In genomic region chr11:9090488-9091043, GRCh38 we compare ENCODE assay signal across 9 cellular contexts. TPM values are rescaled to one million over a fixed set of nuclear protein-coding genes. Genes with fewer than 3 reads are reported as not detected.
DNase-seq lines count a peak whose midpoint lies in the region; ATAC-seq and TF ChIP-seq lines count a peak whose summit lies in the region.
"Had no signal": no experiment of that assay in that cellular context is flagged by ENCODE, and none has a peak within 500 bp of the region (broad histone marks: within the 10 kb centered on the region; RNA-seq: fewer than 3 reads in every experiment).

No MANE protein-coding gene starts in this region.

- H3K9ac ChIP-seq in SK-N-SH: no peak overlapping the region; the same call in 1 of the 2 replicates

- H3K36me3 Mint-ChIP-seq in immature natural killer cell: no peaks in the 10 kb centered on the region

- no peaks in the 10 kb centered on the region for H3K9me2 ChIP-seq in SK-N-SH

- H3K27ac ChIP-seq in SK-N-SH (ENCODE audit: low read depth in 2 of 2, low read length in 1 of 2): no peak overlapping the region
- peak overlapping the region in 3 of 5 donors; percentile 24 to 60 (median 29) for H3K27ac ChIP-seq in stomach
- H3K27ac ChIP-seq in foreskin keratinocyte: no peak overlapping the region
- no peak overlapping the region for H3K27ac ChIP-seq in RWPE1

- peaks cover 15 to 37% (median 28%) of the 10 kb centered on the region in 3 donors for H3K27me3 Mint-ChIP-seq in immature natural killer cell (ENCODE audit: low read depth in 3 of 3)

- no peak for TF ChIP-seq POLR2A in stomach (IDR thresholded peaks at IDR 0.05)

- H3K27ac Mint-ChIP-seq in immature natural killer cell: no peak overlapping the region

- intact Hi-C loops in stomach (cut with DNase I; ENCODE audit: low total_unique reads): no loop called here

- peaks cover 4 to 12% of the 10 kb centered on the region in 2 donors for H3K4me1 Mint-ChIP-seq in immature natural killer cell

- H3K27me3 ChIP-seq in SK-N-SH (ENCODE audit: insufficient read depth) (no peaks in the 10 kb centered on the region), stomach (peaks cover 0 to 28% (median 11%) of the 10 kb centered on the region in 3 donors), foreskin keratinocyte (peaks cover 36% of the 10 kb centered on the region)

- TF ChIP-seq EP300 in SK-N-SH (IDR thresholded peaks at IDR 0.05; ENCODE audit: borderline replicate concordance in 1 of 2, low read depth in 1 of 2, low read length in 1 of 2): no peak
- no peak for TF ChIP-seq EP300 in stomach (IDR thresholded peaks at IDR 0.05)

- H3K36me3 ChIP-seq in SK-N-SH (replicated peaks in 1 of 2; ENCODE audit: control insufficient read depth in 1 of 2, insufficient read depth in 2 of 2, low read length in 1 of 2) (no peaks in the 10 kb centered on the region), stomach (no peaks in the 10 kb centered on the region)

- no peaks in the 10 kb centered on the region for H3K9me3 Mint-ChIP-seq in immature natural killer cell

- ATAC-seq in SK-N-SH treated with all-trans-retinoic acid at 6 μM for 48 hours: no peak
- no peak for ATAC-seq in foreskin keratinocyte
- no peak for ATAC-seq in HG03457 (IDR thresholded peaks at IDR 0.05; ENCODE audit: unreplicated experiment)

- H2AFZ ChIP-seq in SK-N-SH (ENCODE audit: low read depth): peak overlapping the region; percentile 70; the same call in 1 of the 2 replicates

- H3K4me1 ChIP-seq in SK-N-SH (ENCODE audit: control insufficient read depth in 1 of 2, insufficient read depth in 2 of 2, low read depth in 1 of 2, low read length in 1 of 2) (peaks cover 0 to 16% of the 10 kb centered on the region in 2 experiments; a peak in 2 of 4 replicates), stomach (peaks cover 16 to 31% (median 24%) of the 10 kb centered on the region in 4 donors), foreskin keratinocyte (no peaks in the 10 kb centered on the region)

- no peak for TF ChIP-seq RAD21 in SK-N-SH (IDR thresholded peaks at IDR 0.05; ENCODE audit: low read length)

- CTCF ChIA-PET in SK-N-SH (lab: Yijun Ruan, JAX) (interaction anchor here (1.2 to 7.3 kb wide), 4 partner anchors 14 to 75 kb away, joined by 4 to 48 read pairs (median 12); no protein-coding TSS in a partner anchor), RWPE1 (lab: Yijun Ruan, JAX) (no interaction called here)

- in situ Hi-C loops in astrocyte of the cerebellum (cut with HindIII; ENCODE audit: low sequenced_read_pairs): no loop called here

- DNase-seq in SK-N-SH (peak; percentile 52), astrocyte of the cerebellum (ENCODE audit: low read depth) (no peak), immature natural killer cell (no peak), stomach (no peak), foreskin keratinocyte (no peak), RWPE1 (ENCODE audit: low spot score) (no peak)
- DNase-seq: cerebellar nuclear complex had no signal

- POLR2A ChIA-PET in SK-N-SH (lab: Yijun Ruan, JAX): no interaction called here
- POLR2A ChIA-PET in RWPE1 (lab: Yijun Ruan, JAX; ENCODE audit: low non-redundant PET): interaction anchor here (0.6 kb wide), 1 partner anchor 54 kb away, joined by 4 read pairs; no protein-coding TSS in a partner anchor

- no peaks in the 10 kb centered on the region for H3K79me2 ChIP-seq in SK-N-SH (ENCODE audit: insufficient read depth)

- WGBS in SK-N-SH (ENCODE audit: low lambda C conversion rate): 90% methylated on average over 9 of the region's 20 CpGs
- 43 to 71% (median 44%) methylated on average over 13 to 20 of the region's 20 CpGs for WGBS in stomach, 5 donors

- no peaks in the 10 kb centered on the region for H3K9me3 ChIP-seq in SK-N-SH
- H3K9me3 ChIP-seq in stomach: no peaks in the 10 kb centered on the region

- H3K4me2 ChIP-seq in SK-N-SH: peak overlapping the region; percentile 72

- H3F3A ChIP-seq in SK-N-SH (replicated peaks; ENCODE audit: insufficient read depth): no peaks in the 10 kb centered on the region

- H3K4me3 ChIP-seq in SK-N-SH (ENCODE audit: low read depth in 2 of 2, low read length in 1 of 2) (peak overlapping the region; percentile 56 to 59), astrocyte of the cerebellum (ENCODE audit: low read depth, low read length) (peak overlapping the region; percentile 35), stomach (peak overlapping the region; percentile 57 to 63 (median 61))

- no peaks in the 10 kb centered on the region for H4K20me1 ChIP-seq in SK-N-SH (ENCODE audit: insufficient read depth)

- peak overlapping the region; percentile 15 to 67 (median 57) for H3K4me3 Mint-ChIP-seq in immature natural killer cell

- no peak for TF ChIP-seq CTCF in SK-N-SH (IDR thresholded peaks at IDR 0.05)
- TF ChIP-seq CTCF in astrocyte of the cerebellum (IDR thresholded peaks at IDR 0.05; ENCODE audit: low read depth, low read length, missing control alignments): no peak
- TF ChIP-seq CTCF in stomach (IDR thresholded peaks at IDR 0.05): no peak
- TF ChIP-seq CTCF in foreskin keratinocyte (conservative IDR thresholded peaks at IDR 0.05): no peak
- no peak for TF ChIP-seq CTCF in RWPE1 (conservative IDR thresholded peaks at IDR 0.05; ENCODE audit: low read depth)

TF ChIP-seq in SK-N-SH, 30 proteins besides CTCF, POLR2A, EP300 and RAD21:
- TF ChIP-seq POLR2AphosphoS5 (IDR thresholded peaks at IDR 0.05; ENCODE audit: low read depth, low read length): no peak
- TF ChIP-seq ZBTB33 (IDR thresholded peaks at IDR 0.05; ENCODE audit: borderline replicate concordance, low read depth): no peak
- no peak for TF ChIP-seq RXRA (IDR thresholded peaks at IDR 0.05; ENCODE audit: borderline replicate concordance, low read depth)
- TF ChIP-seq USF2 (IDR thresholded peaks at IDR 0.05; ENCODE audit: borderline replicate concordance, low read depth, low read length): no peak
- no peak for TF ChIP-seq FOXJ3 (CRISPR knock-in tag; IDR thresholded peaks at IDR 0.05)
- TF ChIP-seq SMC3 (IDR thresholded peaks at IDR 0.05; ENCODE audit: low read depth, low read length): no peak
TF ChIP-seq in SK-N-SH: peak in this region for 0.

TF ChIP-seq in SK-N-SH treated with all-trans-retinoic acid at 6 μM for 48 hours, 23 proteins besides CTCF, POLR2A, EP300 and RAD21:
- TF ChIP-seq ZFP30 (CRISPR knock-in tag; IDR thresholded peaks at IDR 0.05) (no peak), ARNTL (CRISPR knock-in tag; IDR thresholded peaks at IDR 0.05; ENCODE audit: borderline replicate concordance, low read depth) (no peak), POU6F1 (CRISPR knock-in tag; IDR thresholded peaks at IDR 0.05; ENCODE audit: borderline replicate concordance, low read depth) (no peak), ZNF8 (CRISPR knock-in tag; IDR thresholded peaks at IDR 0.05) (no peak), CREB5 (CRISPR knock-in tag; IDR thresholded peaks at IDR 0.05; ENCODE audit: low read depth) (no peak), ZC3H10 (CRISPR knock-in tag; IDR thresholded peaks at IDR 0.05) (no peak)

RNA-seq across cellular contexts. Expression of gene SCUBE2, which starts 0.8 kb away (rescaled TPM):
- polyA plus RNA-seq in SK-N-SH (2012; rRNA removed) (0.70 and 0.76 TPM in 2 replicates), immature natural killer cell (not detected), stomach (10 to 100 TPM; 10.6 to 37.1 (median 14.7) TPM), foreskin keratinocyte (1.3 and 2.8 TPM in 2 replicates)
- 0.79 and 0.88 TPM in 2 replicates for polyA plus RNA-seq in SK-N-SH (2012; cell fraction: cytosol; rRNA removed)
- polyA plus RNA-seq in SK-N-SH (2012; cell fraction: nucleus; rRNA removed): 1.2 and 1.4 TPM in 2 replicates
- total RNA-seq in stomach (10 to 100 TPM in 4 of 5 donors, 1 to 10 TPM in 1; 1.7 to 29.8 (median 26.6) TPM), foreskin keratinocyte (0.78 and 4.1 TPM in 2 replicates)

Comparison
In these comparisons a context has a peak if more than half of its experiments do, and no peak if none do; other contexts are left out.
1. H3K27ac ChIP-seq: peak in stomach (3 of 5); none in SK-N-SH (0 of 2), foreskin keratinocyte (single experiment) and RWPE1 (single experiment).
2. Peak in every context shown above with its lines, with median percentiles within 50 percentile points of each other: H3K4me3 ChIP-seq.